Comparison of ENCODE assay signal across 6 cellular contexts in genomic region chr19:7068599-7068998, GRCh38.
DNase-seq lines count a peak whose midpoint lies in the region; ATAC-seq lines count a peak whose summit lies in the region.

No MANE protein-coding gene starts in this region.

- H3K4me1 ChIP-seq in HAP-1 (peaks cover 3% of the 10 kb centered on the region; the same call in 1 of the 2 replicates), neuron (ENCODE audit: insufficient read depth, low read length) (peaks cover 8% of the 10 kb centered on the region)

- ATAC-seq in GM21367 (IDR thresholded peaks at IDR 0.05; ENCODE audit: unreplicated experiment) (no peak), HG03139 (IDR thresholded peaks at IDR 0.05; ENCODE audit: unreplicated experiment) (no peak)

- H3K36me3 ChIP-seq in HAP-1 (replicated peaks) (peaks cover 12% of the 10 kb centered on the region), neuron (ENCODE audit: insufficient read depth, low read length) (peaks cover 25% of the 10 kb centered on the region)

- in situ Hi-C loops in HAP-1 (cut with MboI; ENCODE audit: low sequenced_read_pairs) = no loop called here

- DNase-seq in HAP-1 (ENCODE audit: low spot score in 2 of 2) = no peak
- no peak for DNase-seq in SKM-1 treated with dmso at 0.1 percent for 144 hours (lab: John Stamatoyannopoulos, UW; ENCODE audit: unreplicated experiment)

- H3K4me3 ChIP-seq in HAP-1 (peak overlapping the region; percentile 98), neuron (ENCODE audit: low read length) (peak overlapping the region; percentile 36)

- no peaks in the 10 kb centered on the region for H3K9me3 ChIP-seq in HAP-1
- H3K9me3 ChIP-seq in neuron (ENCODE audit: low read length) = peaks cover 12% of the 10 kb centered on the region

- H2AFZ ChIP-seq in neuron (ENCODE audit: low read depth, low read length) = peak overlapping the region; percentile 3

- peak overlapping the region; percentile 88 for H3K27ac ChIP-seq in angular gyrus (ENCODE audit: low read depth, low read length)

- no peaks in the 10 kb centered on the region for H3K27me3 ChIP-seq in HAP-1 (ENCODE audit: low read depth)
- no peaks in the 10 kb centered on the region for H3K27me3 ChIP-seq in neuron (ENCODE audit: insufficient read depth, low read length)
